In the genomic region with DNA sequence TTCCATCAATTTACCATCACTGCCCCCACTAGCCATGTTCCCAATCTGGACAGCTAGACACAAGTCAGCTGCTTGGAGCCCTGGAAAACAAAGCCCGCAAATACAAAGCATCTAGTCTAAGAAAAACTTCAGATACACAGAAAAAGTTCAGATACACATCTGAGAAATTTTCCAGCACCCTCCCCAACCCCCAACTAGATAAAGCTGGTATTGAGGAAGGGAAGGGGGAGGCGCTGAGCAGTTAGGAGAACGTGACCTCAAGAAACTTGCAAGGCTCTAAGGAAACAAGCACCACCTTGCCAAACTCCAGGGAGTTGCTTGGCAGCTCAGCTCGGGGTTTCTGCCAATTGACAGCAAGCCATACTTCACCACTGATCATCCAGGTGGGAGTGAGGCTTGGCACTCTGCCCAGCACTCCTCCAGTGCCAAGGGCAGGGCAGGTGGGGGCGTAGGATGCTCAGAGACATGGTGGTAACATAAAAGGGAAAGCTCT, we compare ENCODE assay signal across 10 cellular contexts. TPM values are rescaled to one million over a fixed set of nuclear protein-coding genes. Genes with fewer than 3 reads are reported as not detected.
DNase-seq lines count a peak whose midpoint lies in the region; ATAC-seq, FAIRE-seq and TF ChIP-seq lines count a peak whose summit lies in the region.
"Had no signal": no experiment of that assay in that cellular context is flagged by ENCODE, and none has a peak within 500 bp of the region (broad histone marks: within the 10 kb centered on the region; RNA-seq: fewer than 3 reads in every experiment).

No MANE protein-coding gene starts in this region.

- intact Hi-C loops in mucosa of descending colon (cut with DNase I, micrococcal nuclease), result no loop called here

- no peak for TF ChIP-seq CTCF in mucosa of descending colon (IDR thresholded peaks at IDR 0.05)

- peaks cover 6 to 9% of the 10 kb centered on the region in 2 donors for H3K4me1 Mint-ChIP-seq in effector memory CD8-positive, alpha-beta T cell (ENCODE audit: low read depth in 2 of 2)

- H3K27me3 Mint-ChIP-seq in effector memory CD8-positive, alpha-beta T cell, result peaks cover 26 to 41% of the 10 kb centered on the region in 2 donors

- no peak overlapping the region for H3K4me3 Mint-ChIP-seq in effector memory CD8-positive, alpha-beta T cell

- no peaks in the 10 kb centered on the region for H3K9me3 ChIP-seq in mucosa of descending colon
- H3K9me3 ChIP-seq: esophagus muscularis mucosa had no signal

- no peak for FAIRE-seq in GM19239 (lab: Jason Lieb, UNC)
- FAIRE-seq: D721Med had no signal

- no peaks in the 10 kb centered on the region for H3K9me3 Mint-ChIP-seq in effector memory CD8-positive, alpha-beta T cell

- no peak overlapping the region for H3K27ac Mint-ChIP-seq in effector memory CD8-positive, alpha-beta T cell

- H3K4me1 ChIP-seq in mucosa of descending colon (ENCODE audit: low read depth), result peaks cover 13% of the 10 kb centered on the region

- DNase-seq in COR-L47 (lab: John Stamatoyannopoulos, UW), result peak; percentile 91
- DNase-seq in NCI-H2081 (lab: John Stamatoyannopoulos, UW), result peak; percentile 67 to 88
- peak in 39 of 58 donors; percentile 3 to 72 (median 27) for DNase-seq in anterior cingulate cortex (lab: John Stamatoyannopoulos, UW)
- DNase-seq in mucosa of descending colon, result peak; percentile 65 to 74 (median 69)
- no peak for DNase-seq in retina
- no peak for DNase-seq in GM19239 (ENCODE audit: insufficient read length, low spot score)
- DNase-seq in effector memory CD8-positive, alpha-beta T cell, result no peak

- H3K4me3 ChIP-seq in mucosa of descending colon, result no peak overlapping the region
- H3K4me3 ChIP-seq: esophagus muscularis mucosa had no signal

- peaks cover 11% of the 10 kb centered on the region for H3K36me3 Mint-ChIP-seq in effector memory CD8-positive, alpha-beta T cell (ENCODE audit: insufficient read depth)

- ATAC-seq in mucosa of descending colon (peak; percentile 55), HG03135 (IDR thresholded peaks at IDR 0.05; ENCODE audit: unreplicated experiment) (no peak)
- ATAC-seq in effector memory CD8-positive, alpha-beta T cell (replicated peaks), result no peak

- H3K36me3 ChIP-seq in mucosa of descending colon (ENCODE audit: low read depth), result no peaks in the 10 kb centered on the region
- H3K36me3 ChIP-seq: esophagus muscularis mucosa had no signal

RNA-seq across cellular contexts. Expression of gene CNIH1, which starts 5.1 kb away (rescaled TPM):
- total RNA-seq in mucosa of descending colon, result 100 to 1,000 TPM in 2 of 3 donors, 10 to 100 TPM in 1; 99.9 to 115 (median 101) TPM

RNA-seq across cellular contexts. Expression of gene GMFB, which starts 42.5 kb away (rescaled TPM):
- 10 to 100 TPM; 55.7 to 74.4 (median 57.5) TPM for total RNA-seq in mucosa of descending colon

RNA-seq across cellular contexts. Expression of gene CDKN3, which starts 49.4 kb away (rescaled TPM):
- 10 to 100 TPM in 1 of 3 donors, 1 to 10 TPM in 2; 1.7 to 18.2 (median 3.4) TPM for total RNA-seq in mucosa of descending colon

Comparison
In these comparisons a context has a peak if more than half of its experiments do, and no peak if none do; other contexts are left out.
1. DNase-seq: peak in COR-L47 (single experiment), NCI-H2081 (2 of 2), anterior cingulate cortex (39 of 58) and mucosa of descending colon (3 of 3); none in retina (single experiment), GM19239 (single experiment) and effector memory CD8-positive, alpha-beta T cell (0 of 3).